In genomic region chr1:206557636-206558473, GRCh38 we compare ENCODE assay signal across 9 cellular contexts. TPM values are rescaled to one million over a fixed set of nuclear protein-coding genes. Genes with fewer than 3 reads are reported as not detected.
DNase-seq lines count a peak whose midpoint lies in the region; ATAC-seq, FAIRE-seq and TF ChIP-seq lines count a peak whose summit lies in the region.
"Had no signal": no experiment of that assay in that cellular context is flagged by ENCODE, and none has a peak within 500 bp of the region (broad histone marks: within the 10 kb centered on the region; RNA-seq: fewer than 3 reads in every experiment).

No MANE protein-coding gene starts in this region.

- ATAC-seq in Right ventricle myocardium inferior (no peak), GM21529 (IDR thresholded peaks at IDR 0.05; ENCODE audit: unreplicated experiment) (no peak)
- peak in 1 of 2 donors; percentile 1 for ATAC-seq in natural killer cell treated with Interleukin-12 subunit alpha and Interleukin-12 subunit beta and Interleukin-15 and Interleukin-18, amount 100 ng/mL, for 72 hours

- no peak for DNase-seq in cardiac muscle cell (ENCODE audit: low read depth in 1 of 2, low spot score in 1 of 2)
- no peak for DNase-seq in Right ventricle myocardium inferior (ENCODE audit: missing footprints)
- peak; percentile 78 for DNase-seq in SIG-M5 treated with dmso at 0.1 percent for 504 hours (lab: John Stamatoyannopoulos, UW; ENCODE audit: unreplicated experiment)
- DNase-seq in natural killer cell treated with Interleukin-12 subunit alpha and Interleukin-12 subunit beta and Interleukin-15 and Interleukin-18, amount 100 ng/mL, for 72 hours (ENCODE audit: low spot score), result no peak
- DNase-seq in HTR-8/SVneo (ENCODE audit: insufficient read length, low spot score), result no peak
- no peak for DNase-seq in DMS 273 treated with DMSO at 0.1 percent for 48 hours (lab: John Stamatoyannopoulos, UW)

- no peak for TF ChIP-seq CTCF in cardiac muscle cell (IDR thresholded peaks at IDR 0.05; ENCODE audit: low read depth, low read length)

- H3K27ac ChIP-seq in cardiac muscle cell (peak overlapping the region; percentile 98), ectodermal cell (ENCODE audit: insufficient read depth, low read depth, low read length, poor library complexity, severe bottlenecking) (no peak overlapping the region)
- H3K27ac ChIP-seq: epithelial cell of prostate had no signal

- intact Hi-C loops in Right ventricle myocardium inferior (cut with DNase I), result no loop called here

- H3K4me3 Mint-ChIP-seq in natural killer cell treated with Interleukin-12 subunit alpha and Interleukin-12 subunit beta and Interleukin-15 and Interleukin-18, amount 100 ng/mL, for 72 hours, result peak overlapping the region; percentile 98

- H3K4me1 ChIP-seq in cardiac muscle cell (ENCODE audit: low read depth), result peaks cover 73% of the 10 kb centered on the region
- H3K4me1 ChIP-seq in ectodermal cell (ENCODE audit: control insufficient read depth, insufficient read depth, low read length), result peaks cover 11% of the 10 kb centered on the region

- no peaks in the 10 kb centered on the region for H3K27me3 Mint-ChIP-seq in natural killer cell treated with Interleukin-12 subunit alpha and Interleukin-12 subunit beta and Interleukin-15 and Interleukin-18, amount 100 ng/mL, for 72 hours

- H3K36me3 ChIP-seq in cardiac muscle cell, result no peaks in the 10 kb centered on the region
- no peaks in the 10 kb centered on the region for H3K36me3 ChIP-seq in ectodermal cell (ENCODE audit: control insufficient read depth, insufficient read depth, low read length)

- no peak for FAIRE-seq in HTR-8/SVneo (lab: Jason Lieb, UNC)

- H3K4me1 Mint-ChIP-seq in natural killer cell treated with Interleukin-12 subunit alpha and Interleukin-12 subunit beta and Interleukin-15 and Interleukin-18, amount 100 ng/mL, for 72 hours (ENCODE audit: low read depth in 2 of 2), result peaks cover 80 to 82% of the 10 kb centered on the region in 2 donors

- H3K9me3 Mint-ChIP-seq in natural killer cell treated with Interleukin-12 subunit alpha and Interleukin-12 subunit beta and Interleukin-15 and Interleukin-18, amount 100 ng/mL, for 72 hours, result no peaks in the 10 kb centered on the region

- H3K9me3 ChIP-seq in cardiac muscle cell (ENCODE audit: low read depth) (no peaks in the 10 kb centered on the region), ectodermal cell (ENCODE audit: control insufficient read depth, low read length) (no peaks in the 10 kb centered on the region)

- H3K27me3 ChIP-seq in cardiac muscle cell (no peaks in the 10 kb centered on the region), ectodermal cell (ENCODE audit: control insufficient read depth, insufficient read depth, low read length, poor library complexity, severe bottlenecking) (peaks cover 35% of the 10 kb centered on the region)

- H3K27ac Mint-ChIP-seq in natural killer cell treated with Interleukin-12 subunit alpha and Interleukin-12 subunit beta and Interleukin-15 and Interleukin-18, amount 100 ng/mL, for 72 hours, result peak overlapping the region; percentile 99 to 100

- peaks cover 15% of the 10 kb centered on the region for H3K36me3 Mint-ChIP-seq in natural killer cell treated with Interleukin-12 subunit alpha and Interleukin-12 subunit beta and Interleukin-15 and Interleukin-18, amount 100 ng/mL, for 72 hours

- H3K4me3 ChIP-seq in cardiac muscle cell, result peak overlapping the region; percentile 51
- H3K4me3 ChIP-seq in ectodermal cell (ENCODE audit: insufficient read depth, low read depth, low read length), result peak overlapping the region; percentile 47

- 77 to 78% methylated on average over 14 of the region's 14 CpGs for WGBS in ectodermal cell, 2 experiments

RNA-seq across cellular contexts. Expression of gene RASSF5, which starts 50.5 kb away (rescaled TPM):
- 45.3 and 50.7 TPM in 2 replicates for total RNA-seq in cardiac muscle cell
- polyA plus RNA-seq in cardiac muscle cell, result 40.9 and 42.0 TPM in 2 replicates
- 5.3 TPM for total RNA-seq in Right ventricle myocardium inferior
- 1.1 TPM for polyA plus RNA-seq in ectodermal cell (2013, experiment 1 of 4)
- 0.37 TPM for polyA plus RNA-seq in ectodermal cell (2013, experiment 2 of 4)
- polyA plus RNA-seq in ectodermal cell (2013, experiment 3 of 4), result 0.27 TPM
- polyA plus RNA-seq in ectodermal cell (2013, experiment 4 of 4), result 0.61 TPM
- 100 to 1,000 TPM; 178 to 260 TPM for total RNA-seq in natural killer cell treated with Interleukin-12 subunit alpha and Interleukin-12 subunit beta and Interleukin-15 and Interleukin-18, amount 100 ng/mL, for 72 hours

RNA-seq across cellular contexts. Expression of gene EIF2D, which starts 54.4 kb away (rescaled TPM):
- 46.1 and 67.2 TPM in 2 replicates for total RNA-seq in cardiac muscle cell
- polyA plus RNA-seq in cardiac muscle cell, result 44.7 and 45.7 TPM in 2 replicates
- 26.0 TPM for total RNA-seq in Right ventricle myocardium inferior
- polyA plus RNA-seq in ectodermal cell (2013, experiment 1 of 4), result 44.0 TPM
- 44.2 TPM for polyA plus RNA-seq in ectodermal cell (2013, experiment 2 of 4)
- 42.1 TPM for polyA plus RNA-seq in ectodermal cell (2013, experiment 3 of 4)
- polyA plus RNA-seq in ectodermal cell (2013, experiment 4 of 4), result 46.4 TPM
- total RNA-seq in natural killer cell treated with Interleukin-12 subunit alpha and Interleukin-12 subunit beta and Interleukin-15 and Interleukin-18, amount 100 ng/mL, for 72 hours, result 10 to 100 TPM; 49.1 to 91.5 TPM
